In genomic region chr17:17051380-17051779, GRCh38 we compare ENCODE assay signal across 13 cellular contexts. TPM values are rescaled to one million over a fixed set of nuclear protein-coding genes. Genes with fewer than 3 reads are reported as not detected.
DNase-seq lines count a peak whose midpoint lies in the region; ATAC-seq and TF ChIP-seq lines count a peak whose summit lies in the region.
"Had no signal": no experiment of that assay in that cellular context is flagged by ENCODE, and none has a peak within 500 bp of the region (broad histone marks: within the 10 kb centered on the region; RNA-seq: fewer than 3 reads in every experiment).

No MANE protein-coding gene starts in this region.

- peak overlapping the region in 5 of 8 donors; percentile 19 to 69 (median 56) for H3K4me3 Mint-ChIP-seq in naive B cell
- H3K4me3 Mint-ChIP-seq in immature natural killer cell: no peak overlapping the region
- H3K4me3 Mint-ChIP-seq: activated CD4-positive, alpha-beta memory T cell treated with anti-CD3 and anti-CD28 coated beads, Interleukin-2, amount 10 ng/mL, durations not matched to agents 7 days and 5 days; activated naive CD8-positive, alpha-beta T cell had no signal

- DNase-seq in left ventricle myocardium inferior (no peak), Right ventricle myocardium superior (no peak), ecto neural progenitor cell (ENCODE audit: low spot score) (peak; percentile 40), naive B cell (no peak), uterus (peak; percentile 5 to 7), NCI-H2171 (lab: John Stamatoyannopoulos, UW) (no peak), immature natural killer cell (no peak)
- DNase-seq: activated CD4-positive, alpha-beta memory T cell treated with anti-CD3 and anti-CD28 coated beads, Interleukin-2, amount 10 ng/mL, durations not matched to agents 7 days and 5 days; foreskin keratinocyte; nucleus accumbens; stimulated activated CD8-positive, alpha-beta memory T cell treated with anti-CD3 and anti-CD28 coated beads, Interleukin-4, amount 100 ng/mL, for 48 hours had no signal

- H3K27ac ChIP-seq in left ventricle myocardium inferior (replicated peaks) (peak overlapping the region; percentile 69), uterus (peak overlapping the region in 1 of 2 donors; percentile 47)
- H3K27ac ChIP-seq: foreskin keratinocyte had no signal

- TF ChIP-seq CTCF in left ventricle myocardium inferior (IDR thresholded peaks at IDR 0.05; ENCODE audit: borderline replicate concordance) (no peak), uterus (IDR thresholded peaks at IDR 0.05) (no peak)

- ATAC-seq in Right ventricle myocardium superior (ENCODE audit: poor library complexity) (no peak), naive B cell (ENCODE audit: low read depth in 2 of 2) (no peak), HG03469 (IDR thresholded peaks at IDR 0.05; ENCODE audit: unreplicated experiment) (no peak)
- ATAC-seq: foreskin keratinocyte had no signal

- H3K9me3 Mint-ChIP-seq in naive B cell (no peaks in the 10 kb centered on the region), immature natural killer cell (no peaks in the 10 kb centered on the region)
- H3K9me3 Mint-ChIP-seq: activated CD4-positive, alpha-beta memory T cell treated with anti-CD3 and anti-CD28 coated beads, Interleukin-2, amount 10 ng/mL, durations not matched to agents 7 days and 5 days had no signal

- H3K27ac Mint-ChIP-seq in naive B cell: peak overlapping the region in 2 of 6 donors; percentile 67 to 94
- peak overlapping the region in 1 of 6 donors; percentile 12 for H3K27ac Mint-ChIP-seq in immature natural killer cell
- H3K27ac Mint-ChIP-seq: activated CD4-positive, alpha-beta memory T cell treated with anti-CD3 and anti-CD28 coated beads, Interleukin-2, amount 10 ng/mL, durations not matched to agents 7 days and 5 days had no signal

- H3K4me3 ChIP-seq in left ventricle myocardium inferior (peak overlapping the region; percentile 20), uterus (no peak overlapping the region)

- no peak for TF ChIP-seq POLR2A in uterus (IDR thresholded peaks at IDR 0.05)

- intact Hi-C loops in left ventricle myocardium inferior (cut with micrococcal nuclease) (no loop called here), Right ventricle myocardium superior (cut with DNase I) (no loop called here), uterus (cut with DNase I; ENCODE audit: low total_unique reads) (no loop called here)

- H3K4me1 Mint-ChIP-seq in naive B cell: peaks cover 59 to 82% (median 76%) of the 10 kb centered on the region in 3 donors
- H3K4me1 Mint-ChIP-seq in immature natural killer cell: peaks cover 70 to 88% of the 10 kb centered on the region in 2 donors

- no peaks in the 10 kb centered on the region for H3K27me3 ChIP-seq in left ventricle myocardium inferior (ENCODE audit: low read depth)
- H3K27me3 ChIP-seq in uterus: no peaks in the 10 kb centered on the region
- H3K27me3 ChIP-seq: foreskin keratinocyte had no signal

- no peaks in the 10 kb centered on the region for H3K36me3 ChIP-seq in left ventricle myocardium inferior
- no peaks in the 10 kb centered on the region for H3K36me3 ChIP-seq in uterus

- H3K36me3 Mint-ChIP-seq in naive B cell: no peaks in the 10 kb centered on the region
- no peaks in the 10 kb centered on the region for H3K36me3 Mint-ChIP-seq in immature natural killer cell
- H3K36me3 Mint-ChIP-seq: activated naive CD8-positive, alpha-beta T cell had no signal

- H3K4me1 ChIP-seq in left ventricle myocardium inferior: peaks cover 100% of the 10 kb centered on the region
- H3K4me1 ChIP-seq in uterus: peaks cover 2 to 49% of the 10 kb centered on the region in 2 donors

- no peaks in the 10 kb centered on the region for H3K9me3 ChIP-seq in left ventricle myocardium inferior (replicated peaks)
- no peaks in the 10 kb centered on the region for H3K9me3 ChIP-seq in uterus

- H3K27me3 Mint-ChIP-seq in naive B cell: no peaks in the 10 kb centered on the region
- H3K27me3 Mint-ChIP-seq in immature natural killer cell (ENCODE audit: low read depth in 3 of 3): peaks cover 0 to 2% (median 0%) of the 10 kb centered on the region in 3 donors
- H3K27me3 Mint-ChIP-seq: activated CD4-positive, alpha-beta memory T cell treated with anti-CD3 and anti-CD28 coated beads, Interleukin-2, amount 10 ng/mL, durations not matched to agents 7 days and 5 days; activated naive CD8-positive, alpha-beta T cell had no signal

RNA-seq across cellular contexts. Expression of gene MPRIP, which starts 9.1 kb away (rescaled TPM):
- total RNA-seq in left ventricle myocardium inferior (350 TPM), Right ventricle myocardium superior (280 TPM), uterus (100 to 1,000 TPM in 2 of 4 donors, 10 to 100 TPM in 2; 61.5 to 407 (median 103) TPM)
- polyA plus RNA-seq in naive B cell (ENCODE audit: low read depth in 6 of 6) (10 to 100 TPM in 4 of 6 donors, 1 to 10 TPM in 2; 1.9 to 26.0 (median 12.6) TPM), immature natural killer cell (10 to 100 TPM in 1 of 3 donors, 1 to 10 TPM in 2; 1.2 to 15.1 (median 4.2) TPM)

Comparison
In these comparisons a context has a peak if more than half of its experiments do, and no peak if none do; other contexts are left out.
1. DNase-seq: peak in ecto neural progenitor cell (single experiment) and uterus (2 of 2); none in left ventricle myocardium inferior (single experiment), Right ventricle myocardium superior (single experiment), naive B cell (single experiment), NCI-H2171 (single experiment) and immature natural killer cell (0 of 3).
2. H3K4me3 Mint-ChIP-seq: peak in naive B cell (5 of 8); none in immature natural killer cell (0 of 5).